1 cellular context compared by ENCODE assay signal in the genomic region with DNA sequence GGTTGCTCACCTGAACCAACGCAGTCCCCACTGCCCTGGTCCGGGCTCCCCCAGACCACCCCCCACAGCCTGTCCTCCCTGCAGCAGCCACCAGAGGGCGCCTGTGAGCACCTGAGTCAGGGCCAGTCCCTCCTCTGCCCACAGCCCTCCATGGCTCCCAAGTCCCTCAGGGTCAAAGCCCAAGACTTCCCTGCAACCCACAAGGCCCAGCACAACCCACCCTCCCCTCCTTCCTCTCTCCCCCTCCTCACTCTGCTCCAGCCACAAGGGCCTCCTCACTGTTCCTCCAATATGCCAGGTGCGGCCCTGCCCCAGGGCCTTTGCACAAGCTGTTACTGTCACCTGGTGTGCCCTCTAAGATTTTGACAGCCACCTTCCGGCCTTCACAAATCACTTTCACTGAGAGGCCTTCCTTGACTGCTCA.
TF ChIP-seq lines count a peak whose summit lies in the region.

No MANE protein-coding gene starts in this region.

TF ChIP-seq in K562, 482 proteins besides CTCF, POLR2A, EP300 and RAD21 (continued from another document):
- TF ChIP-seq DMBX1 (CRISPR knock-in tag; IDR thresholded peaks at IDR 0.05; ENCODE audit: borderline replicate concordance) (no peak), PTBP1 (IDR thresholded peaks at IDR 0.05; ENCODE audit: low read depth, low read length) (peak; percentile 94), KDM1A (IDR thresholded peaks at IDR 0.05) (peak; percentile 93 to 96), DLX4 (CRISPR knock-in tag; IDR thresholded peaks at IDR 0.05) (no peak), JUNB (CRISPR knock-in tag; conservative IDR thresholded peaks at IDR 0.05) (no peak), RB1 (IDR thresholded peaks at IDR 0.05; ENCODE audit: low read depth) (0 out of 2 replicates have a peak, but pooled peaks have one; percentile 50), SMARCB1 (IDR thresholded peaks at IDR 0.05; ENCODE audit: insufficient read length, low read depth) (no peak), ARID1B (IDR thresholded peaks at IDR 0.05) (peak; percentile 13; the same call in 1 of the 2 replicates), MYC (IDR thresholded peaks at IDR 0.05; ENCODE audit: low read depth, low read length) (no peak), MYC (CRISPR knock-in tag; IDR thresholded peaks at IDR 0.05; ENCODE audit: borderline replicate concordance, low read depth) (no peak), ESRRA (IDR thresholded peaks at IDR 0.05; ENCODE audit: borderline replicate concordance, low read depth) (no peak), MXI1 (IDR thresholded peaks at IDR 0.05; ENCODE audit: low read depth, low read length) (no peak), GTF3C2 (IDR thresholded peaks at IDR 0.05; ENCODE audit: borderline replicate concordance, extremely low read depth, insufficient read length) (no peak), MAZ (CRISPR knock-in tag; conservative IDR thresholded peaks at IDR 0.05 in 1 of 2, IDR thresholded peaks at IDR 0.05 in 1 of 2) (peak in 1 of 2 experiments; percentile 54; a peak in 2 of 4 replicates), POLR3G (IDR thresholded peaks at IDR 0.05; ENCODE audit: extremely low read depth, insufficient read length, insufficient replicate concordance) (no peak), STAT6 (CRISPR knock-in tag; IDR thresholded peaks at IDR 0.05) (no peak), DEAF1 (CRISPR knock-in tag; IDR thresholded peaks at IDR 0.05) (peak; percentile 14; the same call in 1 of the 2 replicates), NR2F6 (CRISPR knock-in tag; IDR thresholded peaks at IDR 0.05) (no peak), SMARCC2 (IDR thresholded peaks at IDR 0.05; ENCODE audit: low read depth) (no peak), CGGBP1 (CRISPR knock-in tag; IDR thresholded peaks at IDR 0.05) (no peak), STAG1 (CRISPR knock-in tag; IDR thresholded peaks at IDR 0.05; ENCODE audit: borderline replicate concordance) (no peak)
